ENCODE assay signal across 27 cellular contexts in genomic region chr3:50139308-50139707, GRCh38. TPM values are rescaled to one million over a fixed set of nuclear protein-coding genes. Genes with fewer than 3 reads are reported as not detected.
DNase-seq lines count a peak whose midpoint lies in the region; ATAC-seq and TF ChIP-seq lines count a peak whose summit lies in the region.
"Had no signal": no experiment of that assay in that cellular context is flagged by ENCODE, and none has a peak within 500 bp of the region (broad histone marks: within the 10 kb centered on the region; RNA-seq: fewer than 3 reads in every experiment).

No MANE protein-coding gene starts in this region.

- peak overlapping the region; percentile 92 for H3K27ac Mint-ChIP-seq in WTC11
- peak overlapping the region in 1 of 2 donors; percentile 67 for H3K27ac Mint-ChIP-seq in activated naive CD4-positive, alpha-beta T cell treated with anti-CD3 and anti-CD28 coated beads, Interleukin-2, amount 50 U/mL, for 72 hours
- H3K27ac Mint-ChIP-seq: activated T-cell treated with anti-CD3 and anti-CD28 coated beads, Interleukin-2, amount 50 U/mL, for 24 hours; stimulated activated naive B cell treated with anti-CD40 and anti-IgM and Interleukin-4, amounts not matched to agents 10 μg/mL and 1 μg/mL and 100 μg/mL, for 72 hours had no signal

- H2BK120ac ChIP-seq in mesenchymal stem cell (ENCODE audit: low read depth, low read length), result no peak overlapping the region

- no TSS peak for BruUV-seq in A673 (replicated peaks; lab: Mats Ljungman, UMichigan)

- H3K27me3 ChIP-seq in A673 (replicated peaks; ENCODE audit: insufficient read depth, low read depth, low read length, poor library complexity) (no peaks in the 10 kb centered on the region), HUES6 (ENCODE audit: control insufficient read depth, insufficient read depth, low read length) (no peaks in the 10 kb centered on the region), mesenchymal stem cell (ENCODE audit: control insufficient read depth in 1 of 2, insufficient read depth in 1 of 2, low read length in 2 of 2) (peaks cover 33 to 36% of the 10 kb centered on the region in 2 experiments)
- H3K27me3 ChIP-seq: dorsolateral prefrontal cortex, heart left ventricle, vagina had no signal

- H4K8ac ChIP-seq in mesenchymal stem cell (ENCODE audit: low read length), result no peak overlapping the region

- H3K23ac ChIP-seq in mesenchymal stem cell (ENCODE audit: low read length in 2 of 2), result no peak overlapping the region

- TF ChIP-seq CTCF in A673 (conservative IDR thresholded peaks at IDR 0.05; ENCODE audit: low read depth, low read length), result no peak
- TF ChIP-seq CTCF in WTC11 (IDR thresholded peaks at IDR 0.05), result no peak

- WGBS in mesenchymal stem cell, result 39% methylated on average over 4 of the region's 6 CpGs

- H2BK15ac ChIP-seq in mesenchymal stem cell (ENCODE audit: low read depth, poor library complexity, severe bottlenecking), result no peak overlapping the region

- no peak overlapping the region for H3K4me2 ChIP-seq in mesenchymal stem cell (ENCODE audit: low read length, poor library complexity, severe bottlenecking)

- no peak overlapping the region for H3K4me3 ChIP-seq in A673 (ENCODE audit: low read depth, low read length, poor library complexity, severe bottlenecking)
- H3K4me3 ChIP-seq in HUES6 (ENCODE audit: low read depth, low read length), result peak overlapping the region; percentile 25; the same call in 1 of the 2 replicates
- no peak overlapping the region for H3K4me3 ChIP-seq in mesenchymal stem cell (ENCODE audit: insufficient read depth in 1 of 2, low read depth in 1 of 2, low read length in 2 of 2)
- H3K4me3 ChIP-seq: dorsolateral prefrontal cortex, HAP-1, heart left ventricle, mucosa of descending colon, psoas muscle, vagina had no signal

- H3K27ac ChIP-seq in A673 (ENCODE audit: low read depth, low read length, poor library complexity, severe bottlenecking) (peak overlapping the region; percentile 37), HUES6 (ENCODE audit: low read depth, low read length) (no peak overlapping the region), mesenchymal stem cell (ENCODE audit: low read length, poor library complexity, severe bottlenecking) (no peak overlapping the region)
- H3K27ac ChIP-seq: dorsolateral prefrontal cortex, heart left ventricle, psoas muscle, vagina had no signal

- CTCF ChIA-PET in A673 (lab: Charles Lee), result no interaction called here
- CTCF ChIA-PET in WTC11 (lab: Charles Lee), result interaction anchor here (0.6 to 7.2 kb wide), 11 partner anchors 9 to 72 kb away, joined by 3 to 32 read pairs (median 4); no protein-coding TSS in a partner anchor

- H3K27me3 Mint-ChIP-seq in WTC11 (ENCODE audit: low read depth), result peaks cover 3% of the 10 kb centered on the region; the same call in 1 of the 2 replicates
- H3K27me3 Mint-ChIP-seq: activated T-cell treated with anti-CD3 and anti-CD28 coated beads, Interleukin-2, amount 50 U/mL, for 24 hours; central memory CD8-positive, alpha-beta T cell had no signal

- H3K36me3 ChIP-seq in A673 (ENCODE audit: insufficient read depth, low read length, poor library complexity, severe bottlenecking) (no peaks in the 10 kb centered on the region), HUES6 (ENCODE audit: control insufficient read depth, insufficient read depth, low read length) (no peaks in the 10 kb centered on the region), mesenchymal stem cell (ENCODE audit: control insufficient read depth in 1 of 2, insufficient read depth in 2 of 2, low read depth in 1 of 2, low read length in 2 of 2) (no peaks in the 10 kb centered on the region)
- H3K36me3 ChIP-seq: HAP-1, heart left ventricle, vagina had no signal

- intact Hi-C loops in A673 (cut with micrococcal nuclease; ENCODE audit: unreplicated experiment), result no loop called here

- peak overlapping the region in 1 of 2 experiments; percentile 64 for H3K18ac ChIP-seq in mesenchymal stem cell (ENCODE audit: low read depth in 1 of 2, low read length in 2 of 2)

- no peak overlapping the region for H2BK5ac ChIP-seq in mesenchymal stem cell (ENCODE audit: low read depth, low read length, poor library complexity, severe bottlenecking)

- no peaks in the 10 kb centered on the region for H3K79me1 ChIP-seq in mesenchymal stem cell (replicated peaks; ENCODE audit: low read length, poor library complexity, severe bottlenecking)

- H2BK12ac ChIP-seq in mesenchymal stem cell (ENCODE audit: low read length in 2 of 2), result peak overlapping the region in 1 of 2 experiments; percentile 80

- H3K14ac ChIP-seq in mesenchymal stem cell (ENCODE audit: low read length in 2 of 2), result no peak overlapping the region

- peak overlapping the region; percentile 58 for H3K4me3 Mint-ChIP-seq in WTC11
- H3K4me3 Mint-ChIP-seq: activated CD8-positive, alpha-beta T cell treated with anti-CD3 and anti-CD28 coated beads, Interleukin-2, amount 10 ng/mL, durations not matched to agents 7 days and 5 days; activated T-cell treated with anti-CD3 and anti-CD28 coated beads, Interleukin-2, amount 50 U/mL, for 24 hours; central memory CD8-positive, alpha-beta T cell; stimulated activated naive B cell treated with anti-CD40 and anti-IgM and Interleukin-4, amounts not matched to agents 10 μg/mL and 1 μg/mL and 100 μg/mL, for 72 hours had no signal

- H2AK5ac ChIP-seq in mesenchymal stem cell (ENCODE audit: low read length, severe bottlenecking), result no peak overlapping the region

- ATAC-seq in WTC11 (peak; percentile 54), GM18868 (IDR thresholded peaks at IDR 0.05; ENCODE audit: unreplicated experiment) (no peak), HG03432 (IDR thresholded peaks at IDR 0.05; ENCODE audit: unreplicated experiment) (no peak)
- no peak for ATAC-seq in activated naive CD4-positive, alpha-beta T cell treated with anti-CD3 and anti-CD28 coated beads, Interleukin-2, amount 50 U/mL, for 72 hours
- ATAC-seq: activated CD8-positive, alpha-beta T cell treated with anti-CD3 and anti-CD28 coated beads, Interleukin-2, amount 10 ng/mL, durations not matched to agents 7 days and 5 days; mucosa of descending colon; psoas muscle; Right ventricle myocardium inferior; stimulated activated naive B cell treated with anti-CD40 and anti-IgM and Interleukin-4, amounts not matched to agents 10 μg/mL and 1 μg/mL and 100 μg/mL, for 72 hours had no signal

- H2AFZ ChIP-seq in mesenchymal stem cell (ENCODE audit: low read depth, low read length), result no peak overlapping the region

- H3K36me3 Mint-ChIP-seq in WTC11, result no peaks in the 10 kb centered on the region
- H3K36me3 Mint-ChIP-seq in activated naive CD4-positive, alpha-beta T cell treated with anti-CD3 and anti-CD28 coated beads, Interleukin-2, amount 50 U/mL, for 72 hours, result no peaks in the 10 kb centered on the region
- H3K36me3 Mint-ChIP-seq: stimulated activated naive B cell treated with anti-CD40 and anti-IgM and Interleukin-4, amounts not matched to agents 10 μg/mL and 1 μg/mL and 100 μg/mL, for 72 hours had no signal

- no peaks in the 10 kb centered on the region for H3K9me3 Mint-ChIP-seq in WTC11
- H3K9me3 Mint-ChIP-seq in activated naive CD4-positive, alpha-beta T cell treated with anti-CD3 and anti-CD28 coated beads, Interleukin-2, amount 50 U/mL, for 72 hours, result no peaks in the 10 kb centered on the region
- H3K9me3 Mint-ChIP-seq: activated T-cell treated with anti-CD3 and anti-CD28 coated beads, Interleukin-2, amount 50 U/mL, for 24 hours; central memory CD8-positive, alpha-beta T cell; stimulated activated naive B cell treated with anti-CD40 and anti-IgM and Interleukin-4, amounts not matched to agents 10 μg/mL and 1 μg/mL and 100 μg/mL, for 72 hours had no signal

- H3K4me1 ChIP-seq in A673 (ENCODE audit: insufficient read depth, low read length, poor library complexity, severe bottlenecking), result peaks cover 40% of the 10 kb centered on the region
- peaks cover 37% of the 10 kb centered on the region for H3K4me1 ChIP-seq in HUES6 (ENCODE audit: control insufficient read depth, insufficient read depth, low read length)
- H3K4me1 ChIP-seq in mesenchymal stem cell (ENCODE audit: control insufficient read depth, insufficient read depth, low read depth, low read length), result peaks cover 27% of the 10 kb centered on the region
- H3K4me1 ChIP-seq: HAP-1 had no signal

- no peak overlapping the region for H3K4ac ChIP-seq in mesenchymal stem cell (ENCODE audit: low read depth in 1 of 2, low read length in 2 of 2)

- POLR2A ChIA-PET in A673 (lab: Charles Lee; ENCODE audit: low non-redundant PET) (no interaction called here), WTC11 (lab: Charles Lee) (interaction anchor here (0.6 to 1.6 kb wide), 3 partner anchors 13 to 24 kb away, joined by 4 to 8 read pairs (median 6); no protein-coding TSS in a partner anchor)

- no peak for DNase-seq in A673 (ENCODE audit: low spot score)
- DNase-seq in WTC11 (ENCODE audit: low spot score), result peak; percentile 44
- no peak for DNase-seq in mesenchymal stem cell
- DNase-seq in activated naive CD4-positive, alpha-beta T cell treated with anti-CD3 and anti-CD28 coated beads, Interleukin-2, amount 50 U/mL, for 72 hours (ENCODE audit: low spot score in 2 of 2), result no peak
- DNase-seq in DMS153 treated with DMSO at 0.1 percent for 48 hours (lab: John Stamatoyannopoulos, UW; ENCODE audit: unreplicated experiment), result no peak
- DNase-seq: activated CD4-positive, alpha-beta T cell treated with anti-CD3 and anti-CD28 coated beads for 1 hour; activated CD8-positive, alpha-beta T cell treated with anti-CD3 and anti-CD28 coated beads, Interleukin-2, amount 10 ng/mL, durations not matched to agents 7 days and 5 days; activated naive CD4-positive, alpha-beta T cell treated with Interleukin-2 at 50 U/mL for 16 hours; activated T-cell treated with anti-CD3 and anti-CD28 coated beads, Interleukin-2, amount 50 U/mL, for 24 hours; dorsolateral prefrontal cortex; heart left ventricle; mucosa of descending colon; NCI-H2081 treated with DMSO at 0.1 percent for 48 hours; psoas muscle; stimulated activated CD4-positive, alpha-beta T cell treated with anti-CD3 and anti-CD28 coated beads, Interleukin-2, amount 100 ng/mL, for 24 hours; stimulated activated naive B cell treated with anti-CD40 and anti-IgM and Interleukin-4, amounts not matched to agents 10 μg/mL and 1 μg/mL and 100 μg/mL, for 72 hours had no signal

- peaks cover 49% of the 10 kb centered on the region for H3K4me1 Mint-ChIP-seq in WTC11

- peak overlapping the region; percentile 62 for H4K91ac ChIP-seq in mesenchymal stem cell (ENCODE audit: low read length)

- H3K9ac ChIP-seq in HUES6 (ENCODE audit: low read length), result no peak overlapping the region
- no peak overlapping the region for H3K9ac ChIP-seq in mesenchymal stem cell (ENCODE audit: low read length)

- no peaks in the 10 kb centered on the region for H3K9me3 ChIP-seq in A673 (ENCODE audit: low read depth, low read length, poor library complexity, severe bottlenecking)
- H3K9me3 ChIP-seq in HUES6 (ENCODE audit: control insufficient read depth, insufficient read depth, low read depth, low read length), result no peaks in the 10 kb centered on the region
- H3K9me3 ChIP-seq in mesenchymal stem cell (ENCODE audit: control insufficient read depth, low read length), result no peaks in the 10 kb centered on the region
- H3K9me3 ChIP-seq: HAP-1, heart left ventricle, mucosa of descending colon, psoas muscle, vagina had no signal

RNA-seq across cellular contexts. Expression of gene SEMA3F, which starts 15.8 kb away (rescaled TPM):
- total RNA-seq in A673 (2021) (3.9 and 7.8 TPM in 2 replicates), WTC11 (2021) (49.0 to 52.0 TPM (median 52.0 TPM) in 3 replicates)
- 23.6 TPM for polyA plus RNA-seq in mesenchymal stem cell (2013, experiment 1 of 2)
- 23.0 TPM for polyA plus RNA-seq in mesenchymal stem cell (2013, experiment 2 of 2)
- total RNA-seq in activated naive CD4-positive, alpha-beta T cell treated with anti-CD3 and anti-CD28 coated beads, Interleukin-2, amount 50 U/mL, for 72 hours, result under 1 TPM; 0.32 to 0.54 TPM
- total RNA-seq: activated CD8-positive, alpha-beta T cell treated with anti-CD3 and anti-CD28 coated beads, Interleukin-2, amount 10 ng/mL, durations not matched to agents 7 days and 5 days had no signal

RNA-seq across cellular contexts. Expression of gene RBM5, which starts 50.6 kb away (rescaled TPM):
- total RNA-seq in A673 (2021) (80.6 and 89.7 TPM in 2 replicates), WTC11 (2021) (88.0 to 92.3 TPM (median 92.1 TPM) in 3 replicates)
- polyA plus RNA-seq in mesenchymal stem cell (2013, experiment 1 of 2), result 58.5 TPM
- polyA plus RNA-seq in mesenchymal stem cell (2013, experiment 2 of 2), result 54.7 TPM
- 100 to 1,000 TPM; 159 to 182 TPM for total RNA-seq in activated naive CD4-positive, alpha-beta T cell treated with anti-CD3 and anti-CD28 coated beads, Interleukin-2, amount 50 U/mL, for 72 hours

RNA-seq across cellular contexts. Expression of gene GNAT1, which starts 52.1 kb away (rescaled TPM):
- total RNA-seq in A673 (2021) (not detected in 2 replicates), WTC11 (2021) (0.13 to 0.39 TPM (median 0.14 TPM) in 3 replicates)
- not detected for polyA plus RNA-seq in mesenchymal stem cell (2013, experiment 1 of 2)
- not detected for polyA plus RNA-seq in mesenchymal stem cell (2013, experiment 2 of 2)
- total RNA-seq in activated naive CD4-positive, alpha-beta T cell treated with anti-CD3 and anti-CD28 coated beads, Interleukin-2, amount 50 U/mL, for 72 hours, result not detected
- total RNA-seq: activated CD8-positive, alpha-beta T cell treated with anti-CD3 and anti-CD28 coated beads, Interleukin-2, amount 10 ng/mL, durations not matched to agents 7 days and 5 days; mucosa of descending colon; psoas muscle; Right ventricle myocardium inferior; skeletal muscle tissue; temporal lobe; vagina had no signal
- polyA plus RNA-seq: AG04450, heart left ventricle, liver, psoas muscle had no signal
